6 cellular contexts compared by ENCODE assay signal in genomic region chr14:105591792-105592341, GRCh38.
DNase-seq lines count a peak whose midpoint lies in the region; ATAC-seq, FAIRE-seq and TF ChIP-seq lines count a peak whose summit lies in the region.
"Not testable (repeated sequence)": the region's sequence is repeated elsewhere in the genome, so short reads cannot be mapped to it uniquely, and the experiment has no call there.

No MANE protein-coding gene starts in this region.

- H3K4me1 Mint-ChIP-seq in naive thymus-derived CD4-positive, alpha-beta T cell: not testable (repeated sequence)
- H3K4me1 Mint-ChIP-seq in stimulated activated memory B cell treated with anti-CD40 and anti-IgM and Interleukin-4, amounts not matched to agents 10 μg/mL and 1 μg/mL and 100 μg/mL, for 72 hours: peaks cover 20% of the 10 kb centered on the region

- not testable (repeated sequence) for H3K9me3 ChIP-seq in RWPE2 (ENCODE audit: severe bottlenecking); GM12878 (replicated peaks; ENCODE audit: control insufficient read depth, insufficient read depth, low read length); naive thymus-derived CD4-positive, alpha-beta T cell (ENCODE audit: control insufficient read depth in 2 of 3, low read length in 3 of 3)

- POLR2A ChIA-PET in GM12878 (lab: Charles Lee); naive thymus-derived CD4-positive, alpha-beta T cell (lab: Charles Lee): not testable (repeated sequence)

- not testable (repeated sequence) for TF ChIP-seq RAD21 in GM12878 (IDR thresholded peaks at IDR 0.05; ENCODE audit: insufficient read depth, low read depth, low read length)

- TF ChIP-seq CTCF in RWPE2 (IDR thresholded peaks at IDR 0.05; ENCODE audit: poor library complexity, severe bottlenecking); GM12878 (IDR thresholded peaks at IDR 0.05 in 2 of 3, conservative IDR thresholded peaks at IDR 0.05 in 1 of 3; ENCODE audit: control insufficient read depth in 2 of 3, extremely low read depth in 1 of 3, insufficient read depth in 1 of 3, low read depth in 3 of 3, low read length in 3 of 3): not testable (repeated sequence)

- not testable (repeated sequence) for H3K27ac ChIP-seq in RWPE2 (ENCODE audit: poor library complexity, severe bottlenecking); GM12878 (ENCODE audit: control insufficient read depth, insufficient read depth); naive thymus-derived CD4-positive, alpha-beta T cell (ENCODE audit: low read depth, low read length)

- SMC1A ChIA-PET in GM12878 (lab: Charles Lee; ENCODE audit: uncharacterized antibody, unreplicated experiment): not testable (repeated sequence)

- H3K79me2 ChIP-seq in GM12878 (ENCODE audit: control insufficient read depth, insufficient read depth, low read length): not testable (repeated sequence)

- in situ Hi-C loops in GM12878 (cut with MboI): not testable (repeated sequence)

- not testable (repeated sequence) for TF ChIP-seq POLR2A in GM12878 (IDR thresholded peaks at IDR 0.05; ENCODE audit: low read depth, low read length)

- ATAC-seq in RWPE2 (ENCODE audit: low read depth): not testable (repeated sequence)
- peak; percentile 45 for ATAC-seq in GM12878
- ATAC-seq in naive thymus-derived CD4-positive, alpha-beta T cell: peak; percentile 23
- peak; percentile 71 for ATAC-seq in stimulated activated memory B cell treated with anti-CD40 and anti-IgM and Interleukin-4, amounts not matched to agents 10 μg/mL and 1 μg/mL and 100 μg/mL, for 72 hours

- H3K4me3 Mint-ChIP-seq in naive thymus-derived CD4-positive, alpha-beta T cell: not testable (repeated sequence)
- H3K4me3 Mint-ChIP-seq in stimulated activated memory B cell treated with anti-CD40 and anti-IgM and Interleukin-4, amounts not matched to agents 10 μg/mL and 1 μg/mL and 100 μg/mL, for 72 hours: peak overlapping the region; percentile 51

- DNase-seq in GM18507 (ENCODE audit: extremely low spot score, insufficient read length, low read depth); GM12878 (ENCODE audit: low read depth, low spot score); naive thymus-derived CD4-positive, alpha-beta T cell: not testable (repeated sequence)
- peak; percentile 61 for DNase-seq in RWPE2 (ENCODE audit: low spot score)
- DNase-seq in islet precursor cell: peak; percentile 29

- H3K36me3 Mint-ChIP-seq in naive thymus-derived CD4-positive, alpha-beta T cell; stimulated activated memory B cell treated with anti-CD40 and anti-IgM and Interleukin-4, amounts not matched to agents 10 μg/mL and 1 μg/mL and 100 μg/mL, for 72 hours: not testable (repeated sequence)

- WGBS in GM12878 (ENCODE audit: insufficient coverage, insufficient replicate concordance, low lambda C conversion rate, missing lambda C conversion rate): 54% methylated on average over 14 of the region's 27 CpGs

- H4K20me1 ChIP-seq in GM12878 (ENCODE audit: control insufficient read depth, insufficient read depth): not testable (repeated sequence)

- not testable (repeated sequence) for H3K4me1 ChIP-seq in RWPE2 (ENCODE audit: insufficient read depth, poor library complexity, severe bottlenecking); GM12878 (ENCODE audit: control insufficient read depth, insufficient read depth, low read length); naive thymus-derived CD4-positive, alpha-beta T cell (ENCODE audit: control insufficient read depth in 2 of 2, insufficient read depth in 2 of 2, low read length in 2 of 2)

- H3K4me2 ChIP-seq in GM12878 (ENCODE audit: control insufficient read depth, insufficient read depth): not testable (repeated sequence)

- not testable (repeated sequence) for BruUV-seq in GM12878 (replicated peaks; lab: Mats Ljungman, UMichigan)

- CTCF ChIA-PET in GM12878 (lab: Yijun Ruan, JAX); naive thymus-derived CD4-positive, alpha-beta T cell (lab: Charles Lee): not testable (repeated sequence)

- not testable (repeated sequence) for H3K9ac ChIP-seq in GM12878 (ENCODE audit: control insufficient read depth, insufficient read depth, low read length)

- FAIRE-seq in GM18507 (lab: Jason Lieb, UNC): peak; percentile 62
- FAIRE-seq in GM12878 (lab: Jason Lieb, UNC): not testable (repeated sequence)

- intact Hi-C loops in GM12878 (cut with micrococcal nuclease; ENCODE audit: unreplicated experiment); naive thymus-derived CD4-positive, alpha-beta T cell (cut with micrococcal nuclease): not testable (repeated sequence)

- not testable (repeated sequence) for H3K4me3 ChIP-seq in RWPE2 (ENCODE audit: severe bottlenecking); GM12878; naive thymus-derived CD4-positive, alpha-beta T cell (ENCODE audit: low read length)

- H3K27me3 Mint-ChIP-seq in naive thymus-derived CD4-positive, alpha-beta T cell; stimulated activated memory B cell treated with anti-CD40 and anti-IgM and Interleukin-4, amounts not matched to agents 10 μg/mL and 1 μg/mL and 100 μg/mL, for 72 hours: not testable (repeated sequence)

- H2AFZ ChIP-seq in GM12878 (ENCODE audit: control insufficient read depth, low read depth, low read length): not testable (repeated sequence)

- H3K27me3 ChIP-seq in RWPE2 (ENCODE audit: insufficient read depth, poor library complexity, severe bottlenecking); GM12878 (replicated peaks in 1 of 2; ENCODE audit: control insufficient read depth in 2 of 2, insufficient read depth in 2 of 2, low read length in 1 of 2); naive thymus-derived CD4-positive, alpha-beta T cell (ENCODE audit: control insufficient read depth in 2 of 2, insufficient read depth in 2 of 2, low read length in 2 of 2): not testable (repeated sequence)

- RAD21 ChIA-PET in GM12878 (lab: Charles Lee; ENCODE audit: unreplicated experiment): not testable (repeated sequence)

- not testable (repeated sequence) for H3K9me3 Mint-ChIP-seq in naive thymus-derived CD4-positive, alpha-beta T cell; stimulated activated memory B cell treated with anti-CD40 and anti-IgM and Interleukin-4, amounts not matched to agents 10 μg/mL and 1 μg/mL and 100 μg/mL, for 72 hours

- H3K27ac Mint-ChIP-seq in naive thymus-derived CD4-positive, alpha-beta T cell: not testable (repeated sequence)
- peak overlapping the region; percentile 85 for H3K27ac Mint-ChIP-seq in stimulated activated memory B cell treated with anti-CD40 and anti-IgM and Interleukin-4, amounts not matched to agents 10 μg/mL and 1 μg/mL and 100 μg/mL, for 72 hours

- TF ChIP-seq EP300 in GM12878 (IDR thresholded peaks at IDR 0.05; ENCODE audit: borderline replicate concordance in 1 of 2, control insufficient read depth in 1 of 2, low read depth in 2 of 2, low read length in 2 of 2): not testable (repeated sequence)

- H3K36me3 ChIP-seq in RWPE2 (ENCODE audit: low read depth); GM12878 (ENCODE audit: control insufficient read depth in 2 of 2, insufficient read depth in 2 of 2, low read length in 1 of 2); naive thymus-derived CD4-positive, alpha-beta T cell (ENCODE audit: control insufficient read depth in 2 of 3, insufficient read depth in 3 of 3, low read length in 3 of 3): not testable (repeated sequence)

TF ChIP-seq in GM12878, 131 proteins besides CTCF, POLR2A, EP300 and RAD21:
- TF ChIP-seq TCF12 (IDR thresholded peaks at IDR 0.05; ENCODE audit: low read depth, low read length): peak; percentile 59; the same call in 1 of the 2 replicates
